Comparison of ENCODE assay signal across 1 cellular context in the genomic region with DNA sequence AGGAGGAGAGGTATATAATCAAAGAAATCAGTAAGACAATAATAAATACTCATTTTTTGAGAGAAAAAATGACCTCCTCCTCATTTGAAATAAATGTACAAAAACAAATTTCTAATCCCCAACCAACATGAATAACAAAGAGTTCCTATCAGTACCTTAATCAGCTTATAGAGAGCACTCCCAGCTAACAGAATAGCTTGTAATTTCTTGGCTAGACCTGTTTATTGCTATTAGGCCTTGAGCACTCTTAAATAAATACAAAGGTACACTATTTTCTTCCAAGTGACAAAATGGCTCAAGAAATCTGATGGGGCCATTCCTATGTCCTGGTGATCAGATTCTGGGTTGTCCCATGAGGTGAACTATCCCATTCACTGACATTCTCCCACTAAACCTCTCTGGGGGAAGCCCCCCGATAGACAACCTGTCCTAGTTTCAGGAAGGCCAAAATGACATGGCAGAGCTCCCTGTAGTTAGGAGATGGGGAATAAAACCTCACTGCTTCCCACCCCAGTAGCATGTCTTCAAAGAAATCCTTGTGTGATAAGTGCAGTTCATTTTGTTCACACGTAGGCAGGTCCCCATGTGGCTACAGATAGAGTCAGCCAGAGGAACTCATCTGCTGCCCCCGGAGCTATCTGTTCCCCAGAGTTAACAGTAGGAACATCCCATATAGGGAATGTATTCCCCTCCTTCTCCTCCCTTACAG.
TF ChIP-seq lines count a peak whose summit lies in the region.

No MANE protein-coding gene starts in this region.

TF ChIP-seq in K562, 482 proteins besides CTCF, POLR2A, EP300 and RAD21 (continued from another document and continues in another):
- TF ChIP-seq ZFP91 (CRISPR knock-in tag; IDR thresholded peaks at IDR 0.05): no peak
- TF ChIP-seq ZBTB8A (IDR thresholded peaks at IDR 0.05; ENCODE audit: partially characterized antibody): no peak
- no peak for TF ChIP-seq FUS (optimal IDR thresholded peaks at IDR 0.05; ENCODE audit: low read depth, low read length)
- no peak for TF ChIP-seq HDAC2 (IDR thresholded peaks at IDR 0.05)
- no peak for TF ChIP-seq NBN (IDR thresholded peaks at IDR 0.05; ENCODE audit: low read depth)
- TF ChIP-seq RAD51 (IDR thresholded peaks at IDR 0.05; ENCODE audit: borderline replicate concordance, low read depth): no peak
- no peak for TF ChIP-seq NFXL1 (CRISPR knock-in tag; IDR thresholded peaks at IDR 0.05)
- TF ChIP-seq ILF3 (IDR thresholded peaks at IDR 0.05; ENCODE audit: borderline replicate concordance): no peak
- no peak for TF ChIP-seq ESRRB (CRISPR knock-in tag; IDR thresholded peaks at IDR 0.05; ENCODE audit: borderline replicate concordance)
- TF ChIP-seq L3MBTL2 (IDR thresholded peaks at IDR 0.05): peak; percentile 91
- no peak for TF ChIP-seq HDAC3 (IDR thresholded peaks at IDR 0.05; ENCODE audit: borderline replicate concordance, partially characterized antibody)
- TF ChIP-seq ZFP1 (CRISPR knock-in tag; IDR thresholded peaks at IDR 0.05): no peak
- TF ChIP-seq HMGN3 (IDR thresholded peaks at IDR 0.05; ENCODE audit: borderline replicate concordance, extremely low read depth, insufficient read length, low read depth, low read length): no peak
- no peak for TF ChIP-seq DIDO1 (tag; IDR thresholded peaks at IDR 0.05; ENCODE audit: low read depth)
- TF ChIP-seq MED1 (CRISPR knock-in tag; IDR thresholded peaks at IDR 0.05; ENCODE audit: borderline replicate concordance): no peak
- no peak for TF ChIP-seq ZNF431 (CRISPR knock-in tag; IDR thresholded peaks at IDR 0.05)
- no peak for TF ChIP-seq ZNF644 (tag; IDR thresholded peaks at IDR 0.05; ENCODE audit: low read depth)
- TF ChIP-seq ZNF263 (CRISPR knock-in tag; IDR thresholded peaks at IDR 0.05; ENCODE audit: borderline replicate concordance): no peak
- peak; percentile 37; the same call in 1 of the 2 replicates for TF ChIP-seq CBFA2T2 (conservative IDR thresholded peaks at IDR 0.05)
- TF ChIP-seq RREB1 (CRISPR knock-in tag; IDR thresholded peaks at IDR 0.05): no peak
- TF ChIP-seq, protein P1, sequence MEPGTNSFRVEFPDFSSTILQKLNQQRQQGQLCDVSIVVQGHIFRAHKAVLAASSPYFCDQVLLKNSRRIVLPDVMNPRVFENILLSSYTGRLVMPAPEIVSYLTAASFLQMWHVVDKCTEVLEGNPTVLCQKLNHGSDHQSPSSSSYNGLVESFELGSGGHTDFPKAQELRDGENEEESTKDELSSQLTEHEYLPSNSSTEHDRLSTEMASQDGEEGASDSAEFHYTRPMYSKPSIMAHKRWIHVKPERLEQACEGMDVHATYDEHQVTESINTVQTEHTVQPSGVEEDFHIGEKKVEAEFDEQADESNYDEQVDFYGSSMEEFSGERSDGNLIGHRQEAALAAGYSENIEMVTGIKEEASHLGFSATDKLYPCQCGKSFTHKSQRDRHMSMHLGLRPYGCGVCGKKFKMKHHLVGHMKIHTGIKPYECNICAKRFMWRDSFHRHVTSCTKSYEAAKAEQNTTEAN (CRISPR knock-in tag; IDR thresholded peaks at IDR 0.05): no peak
- no peak for TF ChIP-seq KDM4B (IDR thresholded peaks at IDR 0.05; ENCODE audit: borderline replicate concordance in 2 of 2, low read depth in 1 of 2)
- no peak for TF ChIP-seq NUFIP1 (IDR thresholded peaks at IDR 0.05; ENCODE audit: partially characterized antibody)
- TF ChIP-seq SP2 (IDR thresholded peaks at IDR 0.05; ENCODE audit: extremely low read depth, low read depth, low read length, poor library complexity, severe bottlenecking): no peak
- no peak for TF ChIP-seq TRIM24 (IDR thresholded peaks at IDR 0.05)
- TF ChIP-seq GATA2 (CRISPR knock-in tag; IDR thresholded peaks at IDR 0.05): no peak
- peak; percentile 20; the same call in 1 of the 2 replicates for TF ChIP-seq NCOR1 (IDR thresholded peaks at IDR 0.05)
- no peak for TF ChIP-seq HNRNPH1 (optimal IDR thresholded peaks at IDR 0.05; ENCODE audit: low read depth, low read length)
- TF ChIP-seq POLR3G (IDR thresholded peaks at IDR 0.05; ENCODE audit: extremely low read depth, insufficient read length, insufficient replicate concordance): no peak
- no peak for TF ChIP-seq ZNF445 (CRISPR knock-in tag; IDR thresholded peaks at IDR 0.05; ENCODE audit: low read depth)
- peak; percentile 30; the same call in 1 of the 2 replicates for TF ChIP-seq ZNF175 (CRISPR knock-in tag; IDR thresholded peaks at IDR 0.05; ENCODE audit: low read depth)
- TF ChIP-seq ZHX1 (conservative IDR thresholded peaks at IDR 0.05; ENCODE audit: low read length): no peak
- TF ChIP-seq MAZ (CRISPR knock-in tag; conservative IDR thresholded peaks at IDR 0.05 in 1 of 2, IDR thresholded peaks at IDR 0.05 in 1 of 2): 0 out of 4 replicates have a peak, but pooled peaks of 1 of the 2 experiments have one; percentile 32
- 0 out of 2 replicates have a peak, but pooled peaks have one; percentile 39 for TF ChIP-seq CXXC5 (CRISPR knock-in tag; IDR thresholded peaks at IDR 0.05)
- TF ChIP-seq PATZ1 (CRISPR knock-in tag; IDR thresholded peaks at IDR 0.05; ENCODE audit: borderline replicate concordance): no peak
- TF ChIP-seq FOXK2 (conservative IDR thresholded peaks at IDR 0.05 in 1 of 2, IDR thresholded peaks at IDR 0.05 in 1 of 2; ENCODE audit: low read depth in 2 of 2): no peak
- TF ChIP-seq POU5F1 (IDR thresholded peaks at IDR 0.05; ENCODE audit: borderline replicate concordance, low read depth, low read length, partially characterized antibody): no peak
- TF ChIP-seq, protein P2, sequence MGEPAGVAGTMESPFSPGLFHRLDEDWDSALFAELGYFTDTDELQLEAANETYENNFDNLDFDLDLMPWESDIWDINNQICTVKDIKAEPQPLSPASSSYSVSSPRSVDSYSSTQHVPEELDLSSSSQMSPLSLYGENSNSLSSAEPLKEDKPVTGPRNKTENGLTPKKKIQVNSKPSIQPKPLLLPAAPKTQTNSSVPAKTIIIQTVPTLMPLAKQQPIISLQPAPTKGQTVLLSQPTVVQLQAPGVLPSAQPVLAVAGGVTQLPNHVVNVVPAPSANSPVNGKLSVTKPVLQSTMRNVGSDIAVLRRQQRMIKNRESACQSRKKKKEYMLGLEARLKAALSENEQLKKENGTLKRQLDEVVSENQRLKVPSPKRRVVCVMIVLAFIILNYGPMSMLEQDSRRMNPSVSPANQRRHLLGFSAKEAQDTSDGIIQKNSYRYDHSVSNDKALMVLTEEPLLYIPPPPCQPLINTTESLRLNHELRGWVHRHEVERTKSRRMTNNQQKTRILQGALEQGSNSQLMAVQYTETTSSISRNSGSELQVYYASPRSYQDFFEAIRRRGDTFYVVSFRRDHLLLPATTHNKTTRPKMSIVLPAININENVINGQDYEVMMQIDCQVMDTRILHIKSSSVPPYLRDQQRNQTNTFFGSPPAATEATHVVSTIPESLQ (CRISPR knock-in tag; IDR thresholded peaks at IDR 0.05): no peak
- no peak for TF ChIP-seq NFIX (CRISPR knock-in tag; IDR thresholded peaks at IDR 0.05; ENCODE audit: low read depth)
- peak; percentile 58; the same call in 1 of the 2 replicates for TF ChIP-seq DMBX1 (CRISPR knock-in tag; IDR thresholded peaks at IDR 0.05; ENCODE audit: borderline replicate concordance)
- TF ChIP-seq ZNF24 (IDR thresholded peaks at IDR 0.05): peak; percentile 87
- TF ChIP-seq RBFOX2 (IDR thresholded peaks at IDR 0.05; ENCODE audit: low read depth, low read length): no peak
- TF ChIP-seq, protein P3, sequence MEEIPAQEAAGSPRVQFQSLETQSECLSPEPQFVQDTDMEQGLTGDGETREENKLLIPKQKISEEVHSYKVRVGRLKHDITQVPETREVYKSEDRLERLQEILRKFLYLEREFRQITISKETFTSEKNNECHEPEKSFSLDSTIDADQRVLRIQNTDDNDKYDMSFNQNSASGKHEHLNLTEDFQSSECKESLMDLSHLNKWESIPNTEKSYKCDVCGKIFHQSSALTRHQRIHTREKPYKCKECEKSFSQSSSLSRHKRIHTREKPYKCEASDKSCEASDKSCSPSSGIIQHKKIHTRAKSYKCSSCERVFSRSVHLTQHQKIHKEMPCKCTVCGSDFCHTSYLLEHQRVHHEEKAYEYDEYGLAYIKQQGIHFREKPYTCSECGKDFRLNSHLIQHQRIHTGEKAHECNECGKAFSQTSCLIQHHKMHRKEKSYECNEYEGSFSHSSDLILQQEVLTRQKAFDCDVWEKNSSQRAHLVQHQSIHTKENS (CRISPR knock-in tag; IDR thresholded peaks at IDR 0.05): no peak
- no peak for TF ChIP-seq PRMT5 (CRISPR knock-in tag; IDR thresholded peaks at IDR 0.05)
- TF ChIP-seq XRCC4 (IDR thresholded peaks at IDR 0.05; ENCODE audit: extremely low read depth, insufficient read depth, insufficient read length): no peak
- TF ChIP-seq ZKSCAN3 (CRISPR knock-in tag; IDR thresholded peaks at IDR 0.05): no peak
